23 cellular contexts compared by ENCODE assay signal in the genomic region with DNA sequence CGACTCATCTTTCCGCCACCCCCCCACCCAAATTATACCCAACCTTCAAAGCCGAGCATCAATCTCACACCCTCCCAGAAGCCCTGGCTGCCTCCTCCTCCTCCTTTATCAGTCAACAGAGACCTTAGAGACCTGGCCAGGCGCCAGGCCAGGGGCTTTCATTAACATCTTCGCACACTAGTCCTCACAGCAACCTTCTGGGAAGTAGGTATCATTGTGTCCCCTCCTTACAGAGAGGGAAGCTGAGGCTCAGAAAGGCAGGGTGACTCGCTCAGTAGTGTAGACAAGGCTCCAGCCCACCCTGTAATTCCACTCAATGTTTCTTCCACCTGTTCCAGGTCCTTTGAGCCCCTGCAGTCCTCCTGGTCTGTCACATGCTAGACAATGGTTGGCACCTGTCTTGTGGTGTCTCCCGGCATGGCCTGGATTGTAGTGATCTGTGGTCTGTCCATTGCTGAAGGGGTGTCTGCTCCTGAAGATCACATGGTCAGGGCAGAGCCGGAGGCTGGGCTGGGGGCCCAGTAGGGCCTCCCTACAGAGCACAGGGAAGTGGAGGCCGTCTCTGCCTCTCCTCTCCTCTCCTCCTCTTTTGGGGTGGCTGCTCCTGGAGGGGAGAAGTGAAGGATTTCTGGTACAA. TPM values are rescaled to one million over a fixed set of nuclear protein-coding genes. Genes with fewer than 3 reads are reported as not detected.
DNase-seq lines count a peak whose midpoint lies in the region; ATAC-seq and TF ChIP-seq lines count a peak whose summit lies in the region.
"Had no signal": no experiment of that assay in that cellular context is flagged by ENCODE, and none has a peak within 500 bp of the region (broad histone marks: within the 10 kb centered on the region; RNA-seq: fewer than 3 reads in every experiment).

No MANE protein-coding gene starts in this region.

- H3K27me3 Mint-ChIP-seq in osteocyte (ENCODE audit: unreplicated experiment) = peaks cover 2% of the 10 kb centered on the region

- CTCF ChIA-PET in HEK293 (lab: Yijun Ruan, JAX) = no interaction called here

- no peaks in the 10 kb centered on the region for H3K9me3 Mint-ChIP-seq in osteocyte (ENCODE audit: unreplicated experiment)

- peak; percentile 38 for DNase-seq in NCI-H345 (lab: John Stamatoyannopoulos, UW)
- DNase-seq in NCI-H345 treated with DMSO at 0.1 percent for 48 hours (lab: John Stamatoyannopoulos, UW; ENCODE audit: unreplicated experiment) = no peak
- peak; percentile 37 for DNase-seq in ecto neural progenitor cell (ENCODE audit: low spot score)
- peak; percentile 77 for DNase-seq in osteocyte (ENCODE audit: extremely low spot score, unreplicated experiment)
- DNase-seq in SKM-1 (lab: John Stamatoyannopoulos, UW; ENCODE audit: unreplicated experiment) = no peak
- DNase-seq: activated CD4-positive, alpha-beta T cell treated with anti-CD3 and anti-CD28 coated beads for 48 hours; activated naive CD4-positive, alpha-beta T cell treated with anti-CD3 and anti-CD28 coated beads, Interleukin-2, amount 50 U/mL, for 16 hours; amygdala; DMS79; HCEC 1CT; kidney; NCI-H1105 treated with DMSO at 0.1 percent for 48 hours; NCI-H2081; stimulated activated CD8-positive, alpha-beta memory T cell treated with anti-CD3 and anti-CD28 coated beads, Interleukin-4, amount 100 ng/mL, for 48 hours; T-helper 2 cell; transverse colon had no signal

- POLR2A ChIA-PET in HEK293 (lab: Yijun Ruan, JAX) = no interaction called here

- no peaks in the 10 kb centered on the region; a peak in 1 of 3 replicates for H3K36me3 ChIP-seq in HEK293 (ENCODE audit: control insufficient read depth in 2 of 2, insufficient read depth in 1 of 2, low read length in 2 of 2)
- H3K36me3 ChIP-seq: neutrophil, prostate gland, transverse colon had no signal

- no peaks in the 10 kb centered on the region for H3K9me3 ChIP-seq in HEK293 (ENCODE audit: control insufficient read depth, insufficient read depth, low read depth, low read length)
- H3K9me3 ChIP-seq: A549, neutrophil, prostate gland, transverse colon had no signal

- no peak overlapping the region for H3K4me3 ChIP-seq in HEK293 (ENCODE audit: low read depth, low read length)
- H3K4me3 ChIP-seq: A549, prostate gland, transverse colon had no signal

- peaks cover 6% of the 10 kb centered on the region for H3K4me1 Mint-ChIP-seq in osteocyte (ENCODE audit: unreplicated experiment)

- no peak overlapping the region for H3K27ac Mint-ChIP-seq in osteocyte (ENCODE audit: unreplicated experiment)

- H3K4me3 Mint-ChIP-seq in osteocyte (ENCODE audit: unreplicated experiment) = no peak overlapping the region

- no peak for TF ChIP-seq CTCF in HEK293 (tag by site-specific recombination; IDR thresholded peaks at IDR 0.05)
- TF ChIP-seq CTCF in osteocyte (IDR thresholded peaks at IDR 0.05) = no peak

- H3K36me3 Mint-ChIP-seq in osteocyte (ENCODE audit: unreplicated experiment) = no peaks in the 10 kb centered on the region

- ATAC-seq in GM19395 (IDR thresholded peaks at IDR 0.05; ENCODE audit: unreplicated experiment) (no peak), HG03460 (IDR thresholded peaks at IDR 0.05; ENCODE audit: unreplicated experiment) (no peak)
- ATAC-seq: A549 had no signal

- H3K4me1 ChIP-seq in HEK293 (ENCODE audit: control insufficient read depth, insufficient read depth, low read length) = no peaks in the 10 kb centered on the region
- H3K4me1 ChIP-seq: prostate gland had no signal

- no peak overlapping the region for H3K27ac ChIP-seq in HEK293 (ENCODE audit: extremely low read depth, low read depth, low read length)
- H3K27ac ChIP-seq: A549, neutrophil, prostate gland, VCaP had no signal

TF ChIP-seq in HEK293, 187 proteins besides CTCF, POLR2A, EP300 and RAD21:
- TF ChIP-seq, protein P1, sequence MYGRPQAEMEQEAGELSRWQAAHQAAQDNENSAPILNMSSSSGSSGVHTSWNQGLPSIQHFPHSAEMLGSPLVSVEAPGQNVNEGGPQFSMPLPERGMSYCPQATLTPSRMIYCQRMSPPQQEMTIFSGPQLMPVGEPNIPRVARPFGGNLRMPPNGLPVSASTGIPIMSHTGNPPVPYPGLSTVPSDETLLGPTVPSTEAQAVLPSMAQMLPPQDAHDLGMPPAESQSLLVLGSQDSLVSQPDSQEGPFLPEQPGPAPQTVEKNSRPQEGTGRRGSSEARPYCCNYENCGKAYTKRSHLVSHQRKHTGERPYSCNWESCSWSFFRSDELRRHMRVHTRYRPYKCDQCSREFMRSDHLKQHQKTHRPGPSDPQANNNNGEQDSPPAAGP (tag by site-specific recombination; IDR thresholded peaks at IDR 0.05) = 0 out of 2 replicates have a peak, but pooled peaks have one; percentile 30
- TF ChIP-seq, protein P2, sequence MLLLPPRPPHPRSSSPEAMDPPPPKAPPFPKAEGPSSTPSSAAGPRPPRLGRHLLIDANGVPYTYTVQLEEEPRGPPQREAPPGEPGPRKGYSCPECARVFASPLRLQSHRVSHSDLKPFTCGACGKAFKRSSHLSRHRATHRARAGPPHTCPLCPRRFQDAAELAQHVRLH (tag by site-specific recombination; IDR thresholded peaks at IDR 0.05) = no peak

RNA-seq across cellular contexts. Expression of a gene that starts 36.0 kb away (rescaled TPM):
- total RNA-seq in osteocyte = 5.0 and 5.2 TPM in 2 replicates

Comparison
In these comparisons a context has a peak if more than half of its experiments do, and no peak if none do; other contexts are left out.
1. DNase-seq: peak in NCI-H345 (single experiment), ecto neural progenitor cell (single experiment) and osteocyte (single experiment); none in NCI-H345 treated with DMSO at 0.1 percent for 48 hours (single experiment) and SKM-1 (single experiment).